Comparison of ENCODE assay signal across 21 cellular contexts in genomic region chr3:13689373-13690265, GRCh38.
DNase-seq lines count a peak whose midpoint lies in the region; ATAC-seq and TF ChIP-seq lines count a peak whose summit lies in the region.
"Had no signal": no experiment of that assay in that cellular context is flagged by ENCODE, and none has a peak within 500 bp of the region (broad histone marks: within the 10 kb centered on the region; RNA-seq: fewer than 3 reads in every experiment).

No MANE protein-coding gene starts in this region.

- H3K27ac ChIP-seq in cingulate gyrus (ENCODE audit: low read depth, low read length) (peak overlapping the region; percentile 93), psoas muscle (no peak overlapping the region)
- H3K27ac ChIP-seq: RWPE1 had no signal

- TF ChIP-seq CTCF in psoas muscle (IDR thresholded peaks at IDR 0.05): no peak
- no peak for TF ChIP-seq CTCF in natural killer cell (IDR thresholded peaks at IDR 0.05)

- H3K9me3 Mint-ChIP-seq in natural killer cell: no peaks in the 10 kb centered on the region

- no peaks in the 10 kb centered on the region for H3K9me3 ChIP-seq in psoas muscle

- no peaks in the 10 kb centered on the region for H3K4me1 Mint-ChIP-seq in natural killer cell

- DNase-seq in NCI-H2171 treated with DMSO at 0.1 percent for 48 hours (lab: John Stamatoyannopoulos, UW) (peak; percentile 1), NCI-H2171 (lab: John Stamatoyannopoulos, UW) (no peak), NCI-H524 treated with DMSO at 0.1 percent for 48 hours (lab: John Stamatoyannopoulos, UW) (peak; percentile 62), psoas muscle (no peak), natural killer cell (no peak), NCI-H146 (lab: John Stamatoyannopoulos, UW) (no peak)
- no peak for DNase-seq in stimulated activated naive CD4-positive, alpha-beta T cell (lab: John Stamatoyannopoulos, UW)
- DNase-seq: AML-193; Calu3; CD8-positive, alpha-beta T cell; DMS53; GF-D8; Kasumi-1; NCI-H1417; NCI-H1930; NCI-H446; NK-92 treated with Interleukin-12 subunit alpha and Interleukin-12 subunit beta, amount 100 ng/mL, for 24 hours; SIG-M5 had no signal

- H3K27ac Mint-ChIP-seq in natural killer cell: no peak overlapping the region
- H3K27ac Mint-ChIP-seq: CD8-positive, alpha-beta T cell had no signal

- H3K36me3 ChIP-seq in psoas muscle (ENCODE audit: insufficient read depth in 1 of 2, low read depth in 1 of 2): no peaks in the 10 kb centered on the region

- no peaks in the 10 kb centered on the region for H3K36me3 Mint-ChIP-seq in natural killer cell
- H3K36me3 Mint-ChIP-seq: CD8-positive, alpha-beta T cell had no signal

- peaks cover 0 to 4% (median 2%) of the 10 kb centered on the region in 3 donors for H3K27me3 ChIP-seq in psoas muscle (ENCODE audit: insufficient read depth in 3 of 3, low read length in 2 of 3)

- H3K4me3 ChIP-seq in psoas muscle: no peak overlapping the region

- intact Hi-C loops in psoas muscle (cut with DNase I) (no loop called here), natural killer cell (cut with micrococcal nuclease) (no loop called here)

- WGBS in psoas muscle, 3 donors: 29 to 42% (median 32%) methylated on average over 8 to 9 of the region's 9 CpGs

- no peak overlapping the region for H3K4me3 Mint-ChIP-seq in natural killer cell
- H3K4me3 Mint-ChIP-seq: CD8-positive, alpha-beta T cell had no signal

- peaks cover 0 to 3% of the 10 kb centered on the region in 2 donors for H3K27me3 Mint-ChIP-seq in natural killer cell (ENCODE audit: low read depth in 2 of 2)

- ATAC-seq in psoas muscle (peak; percentile 33 to 71 (median 57)), natural killer cell (no peak)
- ATAC-seq: CD8-positive, alpha-beta T cell; HCT116 had no signal

- no peaks in the 10 kb centered on the region for H3K4me1 ChIP-seq in psoas muscle

Comparison
In these comparisons a context has a peak if more than half of its experiments do, and no peak if none do; other contexts are left out.
1. DNase-seq: peak in NCI-H2171 treated with DMSO at 0.1 percent for 48 hours (single experiment) and NCI-H524 treated with DMSO at 0.1 percent for 48 hours (single experiment); none in NCI-H2171 (single experiment), psoas muscle (0 of 2), stimulated activated naive CD4-positive, alpha-beta T cell (0 of 6), natural killer cell (single experiment) and NCI-H146 (single experiment).
2. ATAC-seq: peak in psoas muscle (4 of 4); none in natural killer cell (0 of 3).